ENCODE assay signal across 9 cellular contexts in genomic region chr2:66576381-66577330, GRCh38.
DNase-seq lines count a peak whose midpoint lies in the region; ATAC-seq and TF ChIP-seq lines count a peak whose summit lies in the region.
"Had no signal": no experiment of that assay in that cellular context is flagged by ENCODE, and none has a peak within 500 bp of the region (broad histone marks: within the 10 kb centered on the region; RNA-seq: fewer than 3 reads in every experiment).

No MANE protein-coding gene starts in this region.

- DNase-seq in AG10803 (ENCODE audit: low read depth) (peak; percentile 38), NCI-H69 (lab: John Stamatoyannopoulos, UW) (peak; percentile 80), fibroblast of mammary gland (ENCODE audit: low read depth) (peak; percentile 62), omental fat pad (ENCODE audit: low spot score) (no peak), middle frontal gyrus (ENCODE audit: extremely low spot score, low spot score) (no peak), T-helper 9 cell (no peak), NCI-H1417 (lab: John Stamatoyannopoulos, UW) (no peak)
- DNase-seq: KBM-7 had no signal

- TF ChIP-seq CTCF in AG10803 (conservative IDR thresholded peaks at IDR 0.05; ENCODE audit: low read length) = 0 out of 2 replicates have a peak, but pooled peaks have one; percentile 7
- no peak for TF ChIP-seq CTCF in fibroblast of mammary gland (conservative IDR thresholded peaks at IDR 0.05; ENCODE audit: control insufficient read depth, insufficient read depth, low read depth, low read length)
- TF ChIP-seq CTCF in omental fat pad (IDR thresholded peaks at IDR 0.05) = no peak

- peak; percentile 19 for ATAC-seq in omental fat pad (ENCODE audit: low FRiP score)
- no peak for ATAC-seq in HG02798 (IDR thresholded peaks at IDR 0.05; ENCODE audit: poor library complexity, unreplicated experiment)

- H3K4me3 ChIP-seq in AG10803 (ENCODE audit: low read length) = peak overlapping the region; percentile 69
- H3K4me3 ChIP-seq in fibroblast of mammary gland (ENCODE audit: control insufficient read depth, low read depth, low read length) = peak overlapping the region; percentile 55

Comparison
In these comparisons a context has a peak if more than half of its experiments do, and no peak if none do; other contexts are left out.
1. DNase-seq: peak in AG10803 (single experiment), NCI-H69 (single experiment) and fibroblast of mammary gland (single experiment); none in omental fat pad (single experiment), middle frontal gyrus (single experiment), T-helper 9 cell (single experiment) and NCI-H1417 (0 of 3).